ENCODE assay signal across 24 cellular contexts in the genomic region with DNA sequence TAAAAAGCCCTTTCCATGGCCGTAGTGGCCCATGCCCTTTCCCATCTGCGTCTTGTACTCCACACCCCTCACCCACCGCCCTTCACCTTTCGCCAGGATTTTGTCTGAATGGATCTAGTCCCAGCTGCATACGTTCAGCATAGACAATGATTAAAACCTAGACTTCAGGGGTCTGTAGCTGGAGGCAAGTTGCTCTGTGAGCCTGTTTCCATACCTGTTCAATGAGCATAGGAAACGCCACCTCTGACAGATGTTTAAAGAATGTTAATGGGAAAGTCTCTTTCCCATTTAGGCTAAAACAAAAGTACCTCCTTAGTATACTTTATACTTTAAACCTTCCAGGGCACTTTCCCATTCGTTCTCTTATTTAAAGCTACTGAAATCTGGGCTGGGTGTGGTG.
DNase-seq lines count a peak whose midpoint lies in the region; ATAC-seq, FAIRE-seq and TF ChIP-seq lines count a peak whose summit lies in the region.
"Had no signal": no experiment of that assay in that cellular context is flagged by ENCODE, and none has a peak within 500 bp of the region (broad histone marks: within the 10 kb centered on the region; RNA-seq: fewer than 3 reads in every experiment).

No MANE protein-coding gene starts in this region.

- no peak overlapping the region for H2BK120ac ChIP-seq in H1 (replicated peaks; ENCODE audit: low read depth, low read length)

- CTCF ChIA-PET in H1 (lab: Charles Lee; ENCODE audit: partially characterized antibody) (interaction anchor here (0.8 to 1.5 kb wide), 5 partner anchors 9 to 79 kb away, joined by 3 to 5 read pairs (median 3); no protein-coding TSS in a partner anchor), SK-N-SH (lab: Yijun Ruan, JAX) (interaction anchor here (1.3 to 1.4 kb wide), 2 partner anchors 17 to 387 kb away, joined by 3 read pairs; no protein-coding TSS in a partner anchor)

- H2AFZ ChIP-seq in H1 (ENCODE audit: low read length) = 0 out of 2 replicates have a peak overlapping the region, but pooled peaks have one; percentile 5
- H2AFZ ChIP-seq in SK-N-SH (ENCODE audit: low read depth) = no peak overlapping the region
- H2AFZ ChIP-seq: GM23248, PC-9 had no signal

- TF ChIP-seq RAD21 in H1 (IDR thresholded peaks at IDR 0.05 in 1 of 2, conservative IDR thresholded peaks at IDR 0.05 in 1 of 2; ENCODE audit: low read depth in 2 of 2, low read length in 2 of 2) (no peak), SK-N-SH (IDR thresholded peaks at IDR 0.05; ENCODE audit: low read length) (no peak)

- H2BK5ac ChIP-seq in H1 (ENCODE audit: low read depth, low read length) = no peak overlapping the region

- H2BK12ac ChIP-seq in H1 (ENCODE audit: low read depth, low read length) = peak overlapping the region; percentile 75; the same call in 1 of the 2 replicates

- no peak overlapping the region for H3K23ac ChIP-seq in H1 (ENCODE audit: insufficient read length)

- TF ChIP-seq CTCF in 22Rv1 (IDR thresholded peaks at IDR 0.05) (no peak), H1 (IDR thresholded peaks at IDR 0.05; ENCODE audit: control extremely low read depth in 1 of 3, insufficient read depth in 1 of 3, low read depth in 1 of 3, low read length in 3 of 3) (no peak), SK-N-SH (IDR thresholded peaks at IDR 0.05) (no peak)

- H3K4ac ChIP-seq in H1 (replicated peaks; ENCODE audit: insufficient read length, low read depth, low read length) = no peak overlapping the region

- H3K4me2 ChIP-seq in H1 (ENCODE audit: insufficient read depth in 1 of 2, low read depth in 2 of 2, low read length in 2 of 2) (no peak overlapping the region), SK-N-SH (no peak overlapping the region)
- H3K4me2 ChIP-seq: PC-9 had no signal

- H3K4me1 ChIP-seq in H1 (replicated peaks in 1 of 4; ENCODE audit: control insufficient read depth in 3 of 4, insufficient read depth in 4 of 4, low read length in 3 of 4) (peaks cover 8 to 15% (median 12%) of the 10 kb centered on the region in 4 experiments), SK-N-SH (ENCODE audit: control insufficient read depth in 1 of 2, insufficient read depth in 2 of 2, low read depth in 1 of 2, low read length in 1 of 2) (peaks cover 5 to 6% of the 10 kb centered on the region in 2 experiments; a peak in 3 of 4 replicates)

- 86% methylated on average over 7 of the region's 7 CpGs; no CpG with 5 or more reads in 1 of the 2 experiments for WGBS in H1 (ENCODE audit: extremely low coverage in 1 of 2, insufficient coverage in 1 of 2, insufficient read length in 1 of 2, insufficient replicate concordance in 2 of 2, low coverage in 1 of 2, low lambda C conversion rate in 2 of 2, missing lambda C conversion rate in 1 of 2), 2 experiments
- WGBS in SK-N-SH (ENCODE audit: low lambda C conversion rate) = 97% methylated on average over 7 of the region's 7 CpGs

- 0 out of 2 replicates have a peak overlapping the region, but pooled peaks have one; percentile 61 for H2BK20ac ChIP-seq in H1 (ENCODE audit: low read length)

- no peaks in the 10 kb centered on the region for H3K79me2 ChIP-seq in H1 (ENCODE audit: control insufficient read depth in 1 of 2, insufficient read depth in 2 of 2, low read length in 2 of 2)
- H3K79me2 ChIP-seq in SK-N-SH (ENCODE audit: insufficient read depth) = no peaks in the 10 kb centered on the region

- ATAC-seq in HG03097 (IDR thresholded peaks at IDR 0.05; ENCODE audit: low FRiP score, unreplicated experiment) = no peak

- no peaks in the 10 kb centered on the region for H3K79me1 ChIP-seq in H1 (ENCODE audit: low read depth, low read length)

- H4K20me1 ChIP-seq in H1 (replicated peaks in 1 of 2; ENCODE audit: control insufficient read depth in 1 of 2, insufficient read depth in 2 of 2, low read length in 2 of 2) (no peaks in the 10 kb centered on the region), SK-N-SH (ENCODE audit: insufficient read depth) (peaks cover 3% of the 10 kb centered on the region)

- TF ChIP-seq EP300 in H1 (IDR thresholded peaks at IDR 0.05; ENCODE audit: borderline replicate concordance in 1 of 2, low read depth in 2 of 2, low read length in 2 of 2) (no peak), SK-N-SH (IDR thresholded peaks at IDR 0.05; ENCODE audit: borderline replicate concordance in 1 of 2, low read depth in 1 of 2, low read length in 1 of 2) (no peak)

- no peaks in the 10 kb centered on the region for H3K23me2 ChIP-seq in H1 (ENCODE audit: low read depth, low read length)

- POLR2A ChIA-PET in H1 (lab: Charles Lee; ENCODE audit: partially characterized antibody) (interaction anchor here (1.1 to 1.2 kb wide), 2 partner anchors 8 to 108 kb away, joined by 3 read pairs; no protein-coding TSS in a partner anchor), SK-N-SH (lab: Yijun Ruan, JAX) (no interaction called here)

- DNase-seq in NCI-H226 = peak; percentile 16
- DNase-seq in H1 (ENCODE audit: low read depth in 1 of 2, low spot score in 2 of 2) = no peak
- DNase-seq in kidney tubule cell (ENCODE audit: low spot score) = peak; percentile 48
- no peak for DNase-seq in SK-N-SH
- DNase-seq in NCI-H1436 (lab: John Stamatoyannopoulos, UW) = no peak
- no peak for DNase-seq in LoVo (ENCODE audit: low spot score)
- DNase-seq: CD4-positive, CD25-positive, alpha-beta regulatory T cell; GM23248; HFFc6; NCI-H1092; NCI-H1417 treated with DMSO at 0.1 percent for 48 hours; NCI-H187; NCI-H2081 treated with DMSO at 0.1 percent for 48 hours; NCI-H2171 treated with DMSO at 0.1 percent for 48 hours; NCI-H446; NCI-H524 treated with DMSO at 0.1 percent for 48 hours; NCI-H774; PC-9; SHP77 had no signal

- H3K14ac ChIP-seq in H1 (ENCODE audit: insufficient read length) = no peak overlapping the region

- H3K9ac ChIP-seq in H1 (replicated peaks in 1 of 4; ENCODE audit: extremely low read depth in 1 of 4, low read depth in 3 of 4, low read length in 3 of 4) = no peak overlapping the region
- no peak overlapping the region for H3K9ac ChIP-seq in SK-N-SH
- H3K9ac ChIP-seq: GM23248 had no signal

- no peaks in the 10 kb centered on the region for H3K9me2 ChIP-seq in SK-N-SH

- H2AK5ac ChIP-seq in H1 (ENCODE audit: low read depth, low read length) = peak overlapping the region; percentile 86; the same call in 1 of the 2 replicates

- H3K36me3 ChIP-seq in H1 (ENCODE audit: control insufficient read depth in 2 of 4, insufficient read depth in 4 of 4, low read length in 3 of 4) (no peaks in the 10 kb centered on the region), SK-N-SH (replicated peaks in 1 of 2; ENCODE audit: control insufficient read depth in 1 of 2, insufficient read depth in 2 of 2, low read length in 1 of 2) (no peaks in the 10 kb centered on the region)
- H3K36me3 ChIP-seq: HAP-1 had no signal

- peak overlapping the region; percentile 97 for H3K27ac ChIP-seq in 22Rv1
- H3K27ac ChIP-seq in H1 (ENCODE audit: low read depth, low read length) = no peak overlapping the region
- H3K27ac ChIP-seq in SK-N-SH (ENCODE audit: low read depth in 2 of 2, low read length in 1 of 2) = no peak overlapping the region
- H3K27ac ChIP-seq: GM23248, PC-9 had no signal

- no peak overlapping the region for H4K8ac ChIP-seq in H1 (ENCODE audit: extremely low read depth, insufficient read depth, low read length)

- H3K56ac ChIP-seq in H1 (replicated peaks; ENCODE audit: insufficient read length, low read depth, low read length) = no peak overlapping the region

- H3K18ac ChIP-seq in H1 (ENCODE audit: extremely low read depth, low read length) = no peak overlapping the region

- H4K5ac ChIP-seq in H1 (ENCODE audit: insufficient read length, low read depth, low read length) = no peak overlapping the region

- no peak overlapping the region for H4K91ac ChIP-seq in H1 (replicated peaks; ENCODE audit: insufficient read length, low read length)

- H3F3A ChIP-seq in SK-N-SH (replicated peaks; ENCODE audit: insufficient read depth) = peaks cover 12% of the 10 kb centered on the region

- no peak for FAIRE-seq in H1 (lab: Jason Lieb, UNC)
- FAIRE-seq: D721Med, G401.6 had no signal

- H3K4me3 ChIP-seq in H1 (ENCODE audit: extremely low read depth in 1 of 4, insufficient read depth in 2 of 4, low read depth in 3 of 4, low read length in 4 of 4) (no peak overlapping the region), SK-N-SH (ENCODE audit: low read depth in 2 of 2, low read length in 1 of 2) (no peak overlapping the region)
- H3K4me3 ChIP-seq: GM23248, HAP-1, PC-9 had no signal

- H3K27me3 ChIP-seq in H1 (replicated peaks in 1 of 4; ENCODE audit: control insufficient read depth in 3 of 4, extremely low read depth in 1 of 4, insufficient read depth in 3 of 4, low read length in 3 of 4) (no peaks in the 10 kb centered on the region), SK-N-SH (ENCODE audit: insufficient read depth) (no peaks in the 10 kb centered on the region)

- TF ChIP-seq POLR2A in H1 (IDR thresholded peaks at IDR 0.05; ENCODE audit: control extremely low read depth in 1 of 2, low read depth in 2 of 2, low read length in 2 of 2) = no peak

- H3K9me3 ChIP-seq in H1 (ENCODE audit: insufficient read depth in 2 of 2, low read depth in 1 of 2, low read length in 1 of 2) (no peaks in the 10 kb centered on the region), SK-N-SH (no peaks in the 10 kb centered on the region)
- H3K9me3 ChIP-seq: HAP-1 had no signal

- peak overlapping the region; percentile 97; the same call in 1 of the 2 replicates for H2BK15ac ChIP-seq in H1 (ENCODE audit: low read length)

TF ChIP-seq in H1, 55 proteins besides CTCF, POLR2A, EP300 and RAD21 (continues in another document):
- TF ChIP-seq EZH2 (IDR thresholded peaks at IDR 0.05; ENCODE audit: low read depth, low read length, severe bottlenecking) = no peak
- no peak for TF ChIP-seq ASH2L (IDR thresholded peaks at IDR 0.05; ENCODE audit: low read length)
- no peak for TF ChIP-seq TAF1 (IDR thresholded peaks at IDR 0.05; ENCODE audit: low read depth, low read length)
- no peak for TF ChIP-seq KDM4A (IDR thresholded peaks at IDR 0.05; ENCODE audit: low read depth, low read length, severe bottlenecking)
- no peak for TF ChIP-seq HDAC2 (IDR thresholded peaks at IDR 0.05; ENCODE audit: borderline replicate concordance in 1 of 2, low read depth in 2 of 2, low read length in 2 of 2)

TF ChIP-seq in SK-N-SH, 30 proteins besides CTCF, POLR2A, EP300 and RAD21 (continues in another document):
- TF ChIP-seq FOXM1 (IDR thresholded peaks at IDR 0.05; ENCODE audit: low read depth) = no peak
- TF ChIP-seq, protein P1, sequence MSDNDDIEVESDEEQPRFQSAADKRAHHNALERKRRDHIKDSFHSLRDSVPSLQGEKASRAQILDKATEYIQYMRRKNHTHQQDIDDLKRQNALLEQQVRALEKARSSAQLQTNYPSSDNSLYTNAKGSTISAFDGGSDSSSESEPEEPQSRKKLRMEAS (IDR thresholded peaks at IDR 0.05; ENCODE audit: low read depth) = no peak
- TF ChIP-seq USF1 (IDR thresholded peaks at IDR 0.05; ENCODE audit: borderline replicate concordance, low read depth) = no peak
- no peak for TF ChIP-seq MXI1 (IDR thresholded peaks at IDR 0.05; ENCODE audit: low read depth, low read length)
- no peak for TF ChIP-seq EZH2phosphoT487 (IDR thresholded peaks at IDR 0.05; ENCODE audit: borderline replicate concordance, low read depth)

Comparison
In these comparisons a context has a peak if more than half of its experiments do, and no peak if none do; other contexts are left out.
1. DNase-seq: peak in NCI-H226 (single experiment) and kidney tubule cell (single experiment); none in H1 (0 of 2), SK-N-SH (single experiment), NCI-H1436 (single experiment) and LoVo (single experiment).